ENCODE assay signal across 8 cellular contexts in genomic region chr1:241532173-241532553, GRCh38. TPM values are rescaled to one million over a fixed set of nuclear protein-coding genes. Genes with fewer than 3 reads are reported as not detected.
A peak's percentile ranks its signal among the peaks of the same experiment; 100 is the strongest.
DNase-seq lines count a peak whose midpoint lies in the region; ATAC-seq, FAIRE-seq and TF ChIP-seq lines count a peak whose summit lies in the region.

Gene KMO (plus strand): TSS chr1:241532378. CDS start chr1:241532445, 67 bp downstream.

- TF ChIP-seq POLR2A in endothelial cell of umbilical vein (IDR thresholded peaks at IDR 0.05; ENCODE audit: low read depth, low read length): no peak

- H4K20me1 ChIP-seq in OCI-LY7 (ENCODE audit: insufficient read depth, low read length) (no peaks in the 10 kb centered on the region), endothelial cell of umbilical vein (replicated peaks; ENCODE audit: control insufficient read depth, extremely low read depth, insufficient read depth, low read length) (no peaks in the 10 kb centered on the region)

- no peak for FAIRE-seq in endothelial cell of umbilical vein (lab: Jason Lieb, UNC)

- H3K27me3 ChIP-seq in endothelial cell of umbilical vein (ENCODE audit: control insufficient read depth in 2 of 2, insufficient read depth in 2 of 2, low read length in 2 of 2): peaks cover 23 to 58% of the 10 kb centered on the region in 2 experiments
- H3K27me3 ChIP-seq in parathyroid adenoma (ENCODE audit: control insufficient read depth, insufficient read depth, low read length): no peaks in the 10 kb centered on the region

- no peak for DNase-seq in activated CD4-positive, CD25-positive, alpha-beta regulatory T cell (lab: John Stamatoyannopoulos, UW)
- DNase-seq in OCI-LY7 (ENCODE audit: low spot score): no peak
- DNase-seq in endothelial cell of umbilical vein (ENCODE audit: low read depth, low spot score): peak; percentile 26
- DNase-seq in NCI-H1930 (lab: John Stamatoyannopoulos, UW): no peak
- DNase-seq in NK-92 treated with Interleukin-12 subunit alpha and Interleukin-12 subunit beta, amount 100 ng/mL, for 24 hours (lab: John Stamatoyannopoulos, UW): no peak

- no peaks in the 10 kb centered on the region for H3K9me1 ChIP-seq in endothelial cell of umbilical vein (replicated peaks; ENCODE audit: control insufficient read depth, extremely low read depth, insufficient read depth, low read length)

- H3K4me1 ChIP-seq in OCI-LY7 (ENCODE audit: insufficient read depth, low read length, poor library complexity, severe bottlenecking): peaks cover 46% of the 10 kb centered on the region
- H3K4me1 ChIP-seq in endothelial cell of umbilical vein (ENCODE audit: control insufficient read depth, extremely low read depth, insufficient read depth, low read length): peaks cover 8% of the 10 kb centered on the region
- no peaks in the 10 kb centered on the region for H3K4me1 ChIP-seq in parathyroid adenoma

- H3K9me2 ChIP-seq in OCI-LY7 (ENCODE audit: insufficient read depth, low read length): no peaks in the 10 kb centered on the region

- no peak for TF ChIP-seq CTCF in OCI-LY7 (conservative IDR thresholded peaks at IDR 0.05; ENCODE audit: low read length)
- no peak for TF ChIP-seq CTCF in endothelial cell of umbilical vein (IDR thresholded peaks at IDR 0.05; ENCODE audit: extremely low read depth in 1 of 2, insufficient read depth in 1 of 2, low read depth in 1 of 2, low read length in 2 of 2)
- no peak for TF ChIP-seq CTCF in parathyroid adenoma (IDR thresholded peaks at IDR 0.05)

- dilution Hi-C loops in endothelial cell of umbilical vein (cut with MboI; ENCODE audit: extremely low pct_ligation_motif_present, low sequenced_read_pairs): no loop called here

- peak within 1 kb of the TSS; percentile 88 for H3K4me2 ChIP-seq in OCI-LY7 (ENCODE audit: low read length)
- peak within 1 kb of the TSS; percentile 100 for H3K4me2 ChIP-seq in endothelial cell of umbilical vein (ENCODE audit: insufficient read depth, low read length)
- peak within 1 kb of the TSS; percentile 57 for H3K4me2 ChIP-seq in parathyroid adenoma (ENCODE audit: low read length)

- ATAC-seq in activated CD4-positive, CD25-positive, alpha-beta regulatory T cell treated with anti-CD3 and anti-CD28 coated beads, Interleukin-2, amount 50 U/mL, for 24 hours: peak; percentile 45 to 55
- peak; percentile 34 for ATAC-seq in HG02759 (IDR thresholded peaks at IDR 0.05; ENCODE audit: unreplicated experiment)

- H3K4me3 ChIP-seq in OCI-LY7 (ENCODE audit: low read depth, low read length, poor library complexity, severe bottlenecking) (peak within 1 kb of the TSS; percentile 74), endothelial cell of umbilical vein (replicated peaks in 1 of 3; ENCODE audit: insufficient read depth in 1 of 3, low read depth in 1 of 3, low read length in 3 of 3) (peak within 1 kb of the TSS; percentile 35 to 93 (median 84)), parathyroid adenoma (ENCODE audit: low read depth, low read length) (peak within 1 kb of the TSS; percentile 43)

- H3K9me3 ChIP-seq in OCI-LY7 (ENCODE audit: low read length) (no peaks in the 10 kb centered on the region; the same call in 1 of the 2 replicates), endothelial cell of umbilical vein (replicated peaks; ENCODE audit: control insufficient read depth, insufficient read depth, low read length) (no peaks in the 10 kb centered on the region), parathyroid adenoma (ENCODE audit: control insufficient read depth, low read length) (no peaks in the 10 kb centered on the region)

- peak within 1 kb of the TSS; percentile 85 for H2AFZ ChIP-seq in OCI-LY7 (ENCODE audit: low read length)
- H2AFZ ChIP-seq in endothelial cell of umbilical vein (ENCODE audit: low read depth, low read length): peak within 1 kb of the TSS; percentile 88
- peak within 1 kb of the TSS; percentile 13 for H2AFZ ChIP-seq in parathyroid adenoma

- H3K27ac ChIP-seq in OCI-LY7 (ENCODE audit: low read depth, low read length, poor library complexity, severe bottlenecking): peak within 1 kb of the TSS; percentile 96
- H3K27ac ChIP-seq in endothelial cell of umbilical vein (ENCODE audit: insufficient read depth, low read depth, low read length): no peak within 1 kb of the TSS
- no peak within 1 kb of the TSS for H3K27ac ChIP-seq in parathyroid adenoma

- H3K79me2 ChIP-seq in OCI-LY7 (ENCODE audit: insufficient read depth, low read depth, low read length): peaks cover 22% of the 10 kb centered on the region
- no peaks in the 10 kb centered on the region for H3K79me2 ChIP-seq in endothelial cell of umbilical vein (ENCODE audit: control insufficient read depth, insufficient read depth, low read length)
- H3K79me2 ChIP-seq in parathyroid adenoma: no peaks in the 10 kb centered on the region

- BruUV-seq in OCI-LY7 (replicated peaks; lab: Mats Ljungman, UMichigan): no TSS peak
- BruUV-seq in endothelial cell of umbilical vein (replicated peaks; lab: Mats Ljungman, UMichigan): no TSS peak

- intact Hi-C loops in OCI-LY7 (cut with micrococcal nuclease; ENCODE audit: unreplicated experiment): loop anchor here (2.0 to 5.0 kb wide), 2 partner anchors 317 to 455 kb away; partner anchors contain the start of gene EXO1
- intact Hi-C loops in endothelial cell of umbilical vein (cut with micrococcal nuclease): loop anchor here (1.0 to 5.0 kb wide), 2 partner anchors 365 to 454 kb away; no protein-coding TSS in a partner anchor

- H3K9ac ChIP-seq in endothelial cell of umbilical vein (replicated peaks; ENCODE audit: extremely low read depth, insufficient read depth, low read length) (peak within 1 kb of the TSS; percentile 60), parathyroid adenoma (no peak within 1 kb of the TSS)

- POLR2A ChIA-PET in OCI-LY7 (lab: Charles Lee) (interaction anchor here (0.5 to 3.0 kb wide), 11 partner anchors 9 to 474 kb away, joined by 3 to 9 read pairs (median 3); partner anchors contain the start of gene FH), endothelial cell of umbilical vein (lab: Charles Lee) (interaction anchor here (0.6 kb wide), 1 partner anchor 108 kb away, joined by 6 read pairs; the partner anchor contains the start of genes CHML and OPN3)

- H3K36me3 ChIP-seq in OCI-LY7 (ENCODE audit: insufficient read depth, low read length) (peaks cover 14% of the 10 kb centered on the region), endothelial cell of umbilical vein (ENCODE audit: control insufficient read depth in 2 of 2, extremely low read depth in 1 of 2, insufficient read depth in 2 of 2, low read length in 2 of 2) (no peaks in the 10 kb centered on the region), parathyroid adenoma (ENCODE audit: control insufficient read depth, insufficient read depth, low read length) (no peaks in the 10 kb centered on the region)

- CTCF ChIA-PET in OCI-LY7 (lab: Charles Lee; ENCODE audit: unreplicated experiment): no interaction called here
- CTCF ChIA-PET in endothelial cell of umbilical vein (lab: Charles Lee): interaction anchor here (0.9 to 1.1 kb wide), 4 partner anchors 95 to 454 kb away, joined by 3 to 8 read pairs (median 4); partner anchors contain the start of gene EXO1

TF ChIP-seq in endothelial cell of umbilical vein, 7 proteins besides CTCF, POLR2A, EP300 and RAD21:
- no peak for TF ChIP-seq JUN (IDR thresholded peaks at IDR 0.05; ENCODE audit: borderline replicate concordance, insufficient read depth, insufficient read length, low read depth)
- no peak for TF ChIP-seq MYC (IDR thresholded peaks at IDR 0.05; ENCODE audit: low read depth, low read length)
- no peak for TF ChIP-seq FOS (IDR thresholded peaks at IDR 0.05; ENCODE audit: borderline replicate concordance, insufficient read depth, low read length)
- no peak for TF ChIP-seq GATA2 (IDR thresholded peaks at IDR 0.05; ENCODE audit: insufficient read depth, insufficient read length, low read depth, low read length)
TF ChIP-seq in endothelial cell of umbilical vein: peak in this region for 0.

RNA-seq across cellular contexts. Expression of gene KMO, which starts in this region (rescaled TPM):
- 3.2 and 5.5 TPM in 2 replicates for total RNA-seq in OCI-LY7 (2014; rRNA removed; shearing (Covaris generic))
- total RNA-seq in OCI-LY7 (2022) (10.4 and 14.2 TPM in 2 replicates), endothelial cell of umbilical vein (not detected in 2 replicates)
- not detected in 2 replicates for polyA plus RNA-seq in endothelial cell of umbilical vein
- not detected in 2 replicates for polyA plus RNA-seq in endothelial cell of umbilical vein (2011; cell fraction: cytosol; rRNA removed)
- not detected in 2 replicates for polyA plus RNA-seq in endothelial cell of umbilical vein (2011; cell fraction: nucleus; rRNA removed)
- polyA plus RNA-seq in endothelial cell of umbilical vein (2012): not detected in 2 replicates
- polyA minus RNA-seq in endothelial cell of umbilical vein: not detected in 2 replicates
- not detected for polyA minus RNA-seq in endothelial cell of umbilical vein (2011; cell fraction: cytosol; rRNA and poly(A)+ RNA removed)
- not detected in 2 replicates for polyA minus RNA-seq in endothelial cell of umbilical vein (2011; cell fraction: nucleus; rRNA and poly(A)+ RNA removed)

Comparison
In these comparisons a context has a peak if more than half of its experiments do, and no peak if none do; other contexts are left out.
1. Peak in DNase-seq, H3K4me3 ChIP-seq, H3K9ac ChIP-seq and H3K4me2 ChIP-seq in endothelial cell of umbilical vein; RNA of the gene not detected or under 1 TPM.
2. H2AFZ ChIP-seq: peak in every context shown above with its lines; median percentile 88 in endothelial cell of umbilical vein; 85 in OCI-LY7; 13 in parathyroid adenoma.